ENCODE assay signal across 8 cellular contexts in genomic region chr3:33047842-33048834, GRCh38. TPM values are rescaled to one million over a fixed set of nuclear protein-coding genes. Genes with fewer than 3 reads are reported as not detected.
DNase-seq lines count a peak whose midpoint lies in the region; ATAC-seq and TF ChIP-seq lines count a peak whose summit lies in the region.

No MANE protein-coding gene starts in this region.

- H3K27ac Mint-ChIP-seq in activated B cell treated with CpG ODN at 0.5 μM for 24 hours, result peak overlapping the region; percentile 91

- ATAC-seq in GM18858 (IDR thresholded peaks at IDR 0.05; ENCODE audit: unreplicated experiment) (peak; percentile 61), HG02798 (IDR thresholded peaks at IDR 0.05; ENCODE audit: poor library complexity, unreplicated experiment) (peak; percentile 86), activated B cell treated with CpG ODN at 0.5 μM for 24 hours (ENCODE audit: low read depth) (peak; percentile 74), lower lobe of right lung (peak; percentile 41 to 50), GM21528 (IDR thresholded peaks at IDR 0.05; ENCODE audit: low FRiP score, unreplicated experiment) (no peak), HG03457 (IDR thresholded peaks at IDR 0.05; ENCODE audit: unreplicated experiment) (no peak)

- peak overlapping the region; percentile 12 for H3K27ac ChIP-seq in lower lobe of right lung

- H3K4me1 Mint-ChIP-seq in activated B cell treated with CpG ODN at 0.5 μM for 24 hours, result peaks cover 82% of the 10 kb centered on the region

- peak overlapping the region; percentile 49 for H3K4me3 Mint-ChIP-seq in activated B cell treated with CpG ODN at 0.5 μM for 24 hours

- no peaks in the 10 kb centered on the region for H3K27me3 Mint-ChIP-seq in activated B cell treated with CpG ODN at 0.5 μM for 24 hours

- DNase-seq in activated B cell treated with CpG ODN at 0.5 μM for 24 hours, result no peak
- DNase-seq in lower lobe of right lung, result no peak
- DNase-seq in AG20443 (ENCODE audit: low spot score), result no peak
- DNase-seq in posterior vena cava (ENCODE audit: low spot score), result no peak

- CTCF ChIA-PET in activated B cell treated with CpG ODN at 0.5 μM for 24 hours (lab: Charles Lee), result interaction anchor here (1.2 kb wide), 1 partner anchor 23 kb away, joined by 3 read pairs; no protein-coding TSS in a partner anchor

- H3K27me3 ChIP-seq in lower lobe of right lung (ENCODE audit: low read depth), result no peaks in the 10 kb centered on the region

- H3K36me3 ChIP-seq in lower lobe of right lung, result peaks cover 62% of the 10 kb centered on the region

- H3K4me1 ChIP-seq in lower lobe of right lung, result peaks cover 38% of the 10 kb centered on the region

- intact Hi-C loops in activated B cell treated with CpG ODN at 0.5 μM for 24 hours (cut with micrococcal nuclease) (loop anchor here (1.0 kb wide), 1 partner anchor 15 kb away; no protein-coding TSS in a partner anchor), lower lobe of right lung (cut with DNase I) (no loop called here), posterior vena cava (cut with DNase I) (no loop called here)

- no peaks in the 10 kb centered on the region for H3K9me3 Mint-ChIP-seq in activated B cell treated with CpG ODN at 0.5 μM for 24 hours

- peaks cover 58% of the 10 kb centered on the region for H3K36me3 Mint-ChIP-seq in activated B cell treated with CpG ODN at 0.5 μM for 24 hours (ENCODE audit: low read depth)

- POLR2A ChIA-PET in activated B cell treated with CpG ODN at 0.5 μM for 24 hours (lab: Charles Lee), result interaction anchor here (0.6 to 1.9 kb wide), 5 partner anchors 12 to 63 kb away, joined by 3 to 10 read pairs (median 5); no protein-coding TSS in a partner anchor

- H3K9me3 ChIP-seq in lower lobe of right lung, result no peaks in the 10 kb centered on the region

- no peak overlapping the region for H3K4me3 ChIP-seq in lower lobe of right lung

- TF ChIP-seq CTCF in activated B cell treated with CpG ODN at 0.5 μM for 24 hours (IDR thresholded peaks at IDR 0.05) (no peak), lower lobe of right lung (IDR thresholded peaks at IDR 0.05) (no peak)

RNA-seq across cellular contexts. Expression of gene GLB1, which starts 48.8 kb away (rescaled TPM):
- 52.6 and 56.3 TPM in 2 replicates for total RNA-seq in activated B cell treated with CpG ODN at 0.5 μM for 24 hours
- 89.7 TPM for total RNA-seq in lower lobe of right lung
- 10 to 100 TPM; 37.5 to 50.3 TPM for total RNA-seq in posterior vena cava

RNA-seq across cellular contexts. Expression of gene TMPPE, which starts 48.8 kb away (rescaled TPM):
- total RNA-seq in activated B cell treated with CpG ODN at 0.5 μM for 24 hours (11.8 and 13.1 TPM in 2 replicates), lower lobe of right lung (20.0 TPM), posterior vena cava (1 to 10 TPM; 8.8 to 8.9 TPM)

Comparison
In these comparisons a context has a peak if more than half of its experiments do, and no peak if none do; other contexts are left out.
1. ATAC-seq: peak in GM18858 (single experiment), HG02798 (single experiment), activated B cell treated with CpG ODN at 0.5 μM for 24 hours (single experiment) and lower lobe of right lung (2 of 2); none in GM21528 (single experiment) and HG03457 (single experiment).